ENCODE assay signal across 10 cellular contexts in the genomic region with DNA sequence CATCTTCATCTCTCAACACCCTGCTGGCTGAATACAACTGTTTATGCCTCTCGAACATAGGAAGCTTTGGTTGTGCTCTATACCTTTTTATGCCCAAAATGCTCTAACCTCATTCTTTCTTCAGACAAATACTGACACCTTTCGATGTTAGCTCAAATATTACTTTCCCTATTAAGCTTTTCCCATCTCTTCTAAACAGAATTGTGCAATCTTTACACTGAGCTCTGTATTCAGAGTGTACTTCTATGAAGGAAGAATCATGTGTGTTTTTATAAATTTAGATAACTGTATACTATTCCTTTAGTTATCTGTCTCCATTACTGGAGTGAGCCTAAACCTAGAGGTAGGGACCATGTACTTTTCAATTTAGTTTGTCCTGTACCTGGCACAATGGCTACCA. TPM values are rescaled to one million over a fixed set of nuclear protein-coding genes. Genes with fewer than 3 reads are reported as not detected.
"Had no signal": no experiment of that assay in that cellular context is flagged by ENCODE, and none has a peak within 500 bp of the region (broad histone marks: within the 10 kb centered on the region; RNA-seq: fewer than 3 reads in every experiment).

No MANE protein-coding gene starts in this region.

- H3K4me3 ChIP-seq: hepatocyte, skin epidermis had no signal

- ATAC-seq: T-cell had no signal

- H3K36me3 Mint-ChIP-seq: activated naive CD4-positive, alpha-beta T cell treated with anti-CD3 and anti-CD28 coated beads, Interleukin-2, amount 50 U/mL, for 24 hours; T-cell had no signal

- H3K27me3 ChIP-seq: hepatocyte had no signal

- H3K27ac ChIP-seq: hepatocyte, skin epidermis had no signal

- H2AFZ ChIP-seq: hepatocyte had no signal

- H3K4me3 Mint-ChIP-seq: activated naive CD4-positive, alpha-beta T cell treated with anti-CD3 and anti-CD28 coated beads, Interleukin-2, amount 50 U/mL, for 24 hours; T-cell had no signal

- H3K4me2 ChIP-seq: hepatocyte had no signal

- DNase-seq: activated B cell treated with CpG ODN at 0.5 μM for 24 hours; activated CD4-positive, alpha-beta T cell treated with anti-CD3 and anti-CD28 coated beads, Interleukin-2, amount 50 U/mL, for 48 hours; activated CD8-positive, alpha-beta memory T cell treated with anti-CD3 and anti-CD28 coated beads, Interleukin-2, amount 50 U/mL, for 4 hours; activated effector memory CD4-positive, alpha-beta T cell treated with Interleukin-2 at 50 U/mL for 16 hours; cerebellar nuclear complex; T-cell had no signal

- H3K9me3 Mint-ChIP-seq: activated B cell treated with CpG ODN at 0.5 μM for 24 hours; activated naive CD4-positive, alpha-beta T cell treated with anti-CD3 and anti-CD28 coated beads, Interleukin-2, amount 50 U/mL, for 24 hours; T-cell had no signal

- H3K79me2 ChIP-seq: hepatocyte had no signal

- H3K27ac Mint-ChIP-seq: T-cell had no signal

RNA-seq across cellular contexts. Expression of gene EFHB, which starts 1.6 kb away (rescaled TPM):
- total RNA-seq: dermis microvascular lymphatic vessel endothelial cell had no signal
- polyA plus RNA-seq: hepatocyte had no signal
